In the genomic region with DNA sequence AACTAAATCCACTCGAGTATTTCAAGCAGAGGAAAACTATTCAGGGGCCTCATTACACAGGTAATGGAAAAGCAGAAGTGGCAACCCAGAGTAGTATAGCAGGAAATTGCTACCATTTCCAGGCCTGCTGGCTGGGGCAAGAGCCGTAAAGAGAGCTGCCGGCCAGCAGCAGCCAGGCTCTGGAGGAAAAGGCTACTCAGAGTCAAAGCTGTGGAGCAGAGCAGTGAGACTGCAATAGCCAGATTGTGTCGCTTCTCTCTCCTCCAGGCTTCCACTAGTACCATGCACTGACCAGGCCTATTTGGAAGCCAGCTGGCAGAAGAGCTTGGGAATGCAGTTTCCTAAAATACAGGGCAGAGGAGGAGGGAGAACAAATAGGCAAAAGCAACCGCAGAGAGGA, we compare ENCODE assay signal across 16 cellular contexts.
DNase-seq lines count a peak whose midpoint lies in the region; ATAC-seq and TF ChIP-seq lines count a peak whose summit lies in the region.
"Had no signal": no experiment of that assay in that cellular context is flagged by ENCODE, and none has a peak within 500 bp of the region (broad histone marks: within the 10 kb centered on the region; RNA-seq: fewer than 3 reads in every experiment).

No MANE protein-coding gene starts in this region.

- H3K4me1 Mint-ChIP-seq in activated CD8-positive, alpha-beta T cell treated with anti-CD3 and anti-CD28 coated beads for 36 hours (ENCODE audit: low read depth), result no peaks in the 10 kb centered on the region

- intact Hi-C loops in activated CD8-positive, alpha-beta T cell treated with anti-CD3 and anti-CD28 coated beads for 36 hours (cut with micrococcal nuclease), result no loop called here

- TF ChIP-seq CTCF in activated CD8-positive, alpha-beta T cell treated with anti-CD3 and anti-CD28 coated beads for 36 hours (IDR thresholded peaks at IDR 0.05), result no peak

- POLR2A ChIA-PET in activated CD8-positive, alpha-beta T cell treated with anti-CD3 and anti-CD28 coated beads for 36 hours (lab: Charles Lee), result no interaction called here

- no peak overlapping the region for H3K27ac Mint-ChIP-seq in activated CD8-positive, alpha-beta T cell treated with anti-CD3 and anti-CD28 coated beads for 36 hours
- H3K27ac Mint-ChIP-seq: activated naive CD8-positive, alpha-beta T cell; stimulated activated naive CD8-positive, alpha-beta T cell treated with anti-CD3 and anti-CD28 coated beads, Interleukin-15, Interleukin-2, amounts not matched to agents 100 ng/mL and 50 ng/mL, for 24 hours had no signal

- CTCF ChIA-PET in activated CD8-positive, alpha-beta T cell treated with anti-CD3 and anti-CD28 coated beads for 36 hours (lab: Charles Lee), result no interaction called here

- no peaks in the 10 kb centered on the region for H3K36me3 Mint-ChIP-seq in activated CD8-positive, alpha-beta T cell treated with anti-CD3 and anti-CD28 coated beads for 36 hours (ENCODE audit: low read depth)

- DNase-seq in EH (ENCODE audit: low read depth) (peak; percentile 16), MV-4-11 (lab: John Stamatoyannopoulos, UW) (peak; percentile 30), dermis blood vessel endothelial cell (peak; percentile 18), myocyte (ENCODE audit: low read depth) (peak; percentile 63), DMS79 treated with DMSO at 0.1 percent for 48 hours (lab: John Stamatoyannopoulos, UW) (no peak)
- DNase-seq in activated CD8-positive, alpha-beta T cell treated with anti-CD3 and anti-CD28 coated beads for 36 hours, result no peak
- DNase-seq in stimulated activated CD8-positive, alpha-beta memory T cell treated with anti-CD3 and anti-CD28 coated beads, Interleukin-4, amount 100 ng/mL, for 48 hours, result no peak
- DNase-seq: activated CD4-positive, alpha-beta T cell treated with anti-CD3 and anti-CD28 coated beads, Interleukin-2, amount 50 U/mL, for 4 hours; activated T-cell treated with anti-CD3 and anti-CD28 coated beads, Interleukin-2, amount 50 U/mL, for 48 hours; NCI-H2107; T-helper 9 cell; uterus had no signal

- no peak overlapping the region for H3K4me3 Mint-ChIP-seq in activated CD8-positive, alpha-beta T cell treated with anti-CD3 and anti-CD28 coated beads for 36 hours
- H3K4me3 Mint-ChIP-seq: activated naive CD8-positive, alpha-beta T cell; stimulated activated naive CD8-positive, alpha-beta T cell treated with anti-CD3 and anti-CD28 coated beads, Interleukin-15, Interleukin-2, amounts not matched to agents 100 ng/mL and 50 ng/mL, for 24 hours had no signal

- H3K27me3 Mint-ChIP-seq in activated CD8-positive, alpha-beta T cell treated with anti-CD3 and anti-CD28 coated beads for 36 hours, result no peaks in the 10 kb centered on the region
- H3K27me3 Mint-ChIP-seq: activated naive CD8-positive, alpha-beta T cell; stimulated activated naive CD8-positive, alpha-beta T cell treated with anti-CD3 and anti-CD28 coated beads, Interleukin-15, Interleukin-2, amounts not matched to agents 100 ng/mL and 50 ng/mL, for 24 hours had no signal

- H3K9me3 Mint-ChIP-seq in activated CD8-positive, alpha-beta T cell treated with anti-CD3 and anti-CD28 coated beads for 36 hours, result no peaks in the 10 kb centered on the region
- H3K9me3 Mint-ChIP-seq: stimulated activated naive CD8-positive, alpha-beta T cell treated with anti-CD3 and anti-CD28 coated beads, Interleukin-15, Interleukin-2, amounts not matched to agents 100 ng/mL and 50 ng/mL, for 24 hours had no signal

- ATAC-seq in activated CD4-positive, CD25-positive, alpha-beta regulatory T cell treated with anti-CD3 and anti-CD28 coated beads, Interleukin-2, amount 50 U/mL, for 24 hours, result no peak
- no peak for ATAC-seq in activated CD8-positive, alpha-beta T cell treated with anti-CD3 and anti-CD28 coated beads for 36 hours
- ATAC-seq: left lobe of liver had no signal

Comparison
In these comparisons a context has a peak if more than half of its experiments do, and no peak if none do; other contexts are left out.
1. DNase-seq: peak in EH (single experiment), MV-4-11 (single experiment), dermis blood vessel endothelial cell (single experiment) and myocyte (single experiment); none in DMS79 treated with DMSO at 0.1 percent for 48 hours (single experiment), activated CD8-positive, alpha-beta T cell treated with anti-CD3 and anti-CD28 coated beads for 36 hours (single experiment) and stimulated activated CD8-positive, alpha-beta memory T cell treated with anti-CD3 and anti-CD28 coated beads, Interleukin-4, amount 100 ng/mL, for 48 hours (single experiment).